In genomic region chr10:29157321-29157720, GRCh38 we compare ENCODE assay signal across 1 cellular context.
TF ChIP-seq lines count a peak whose summit lies in the region.

No MANE protein-coding gene starts in this region.

TF ChIP-seq in SK-N-SH, 30 proteins besides CTCF, POLR2A, EP300 and RAD21 (continued from another document):
- no peak for TF ChIP-seq EZH2phosphoT487 (IDR thresholded peaks at IDR 0.05; ENCODE audit: borderline replicate concordance, low read depth)
- TF ChIP-seq IRF3 (IDR thresholded peaks at IDR 0.05; ENCODE audit: low read depth, low read length): no peak
TF ChIP-seq in SK-N-SH: peak in this region for 0.
